Comparison of ENCODE assay signal across 13 cellular contexts in the genomic region with DNA sequence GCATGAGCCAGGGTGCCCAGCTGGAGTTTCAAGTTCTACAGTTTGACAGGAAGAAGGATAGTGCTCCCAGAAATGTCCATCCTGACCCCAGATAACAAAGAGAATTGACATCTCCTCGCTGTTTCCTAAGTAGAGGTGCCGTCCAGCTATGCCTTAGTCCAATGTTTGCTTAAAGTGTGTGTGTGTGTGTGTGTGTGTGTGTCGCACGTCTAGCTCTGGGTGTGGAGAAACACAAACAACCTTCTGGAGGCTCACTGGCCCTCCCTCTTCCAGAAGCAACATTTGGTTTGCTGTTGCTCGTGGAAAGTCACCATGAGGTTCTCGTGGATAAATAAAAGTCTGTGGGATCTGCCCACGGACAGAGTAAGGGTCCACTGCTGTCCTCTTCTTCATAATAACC. TPM values are rescaled to one million over a fixed set of nuclear protein-coding genes. Genes with fewer than 3 reads are reported as not detected.
DNase-seq lines count a peak whose midpoint lies in the region; ATAC-seq and TF ChIP-seq lines count a peak whose summit lies in the region.
"Had no signal": no experiment of that assay in that cellular context is flagged by ENCODE, and none has a peak within 500 bp of the region (broad histone marks: within the 10 kb centered on the region; RNA-seq: fewer than 3 reads in every experiment).

No MANE protein-coding gene starts in this region.

- no peak for TF ChIP-seq POLR2A in suprapubic skin (IDR thresholded peaks at IDR 0.05)

- H3K36me3 ChIP-seq in duodenal mucosa (ENCODE audit: control insufficient read depth in 1 of 2, insufficient read depth in 2 of 2, low read length in 2 of 2) (no peaks in the 10 kb centered on the region), lung (ENCODE audit: control insufficient read depth in 2 of 2, insufficient read depth in 2 of 2, low read length in 2 of 2) (no peaks in the 10 kb centered on the region), suprapubic skin (peaks cover 3% of the 10 kb centered on the region)

- H3K4me1 ChIP-seq in duodenal mucosa (ENCODE audit: control insufficient read depth in 1 of 2, insufficient read depth in 2 of 2, low read length in 2 of 2) (peaks cover 12 to 13% of the 10 kb centered on the region in 2 donors), lung (ENCODE audit: control insufficient read depth in 2 of 2, insufficient read depth in 2 of 2, low read length in 2 of 2) (peaks cover 30 to 39% of the 10 kb centered on the region in 2 donors), suprapubic skin (peaks cover 37% of the 10 kb centered on the region)

- DNase-seq in NCI-H2196 treated with DMSO at 0.1 percent for 48 hours (lab: John Stamatoyannopoulos, UW; ENCODE audit: unreplicated experiment), result peak; percentile 36
- DNase-seq in lung (ENCODE audit: low spot score), result no peak
- no peak for DNase-seq in suprapubic skin (ENCODE audit: low spot score in 2 of 2)
- DNase-seq in nucleus accumbens (lab: John Stamatoyannopoulos, UW), result no peak
- no peak for DNase-seq in NCI-H2107 (lab: John Stamatoyannopoulos, UW)
- DNase-seq: MM.1S; naive thymus-derived CD4-positive, alpha-beta T cell; NCI-H345 had no signal

- H3K9me3 ChIP-seq in duodenal mucosa (ENCODE audit: control insufficient read depth in 1 of 2, low read length in 2 of 2), result peaks cover 3 to 4% of the 10 kb centered on the region in 2 donors
- no peaks in the 10 kb centered on the region for H3K9me3 ChIP-seq in lung (ENCODE audit: control insufficient read depth in 2 of 2, insufficient read depth in 1 of 2, low read length in 1 of 2)
- H3K9me3 ChIP-seq in suprapubic skin, result no peaks in the 10 kb centered on the region

- no peaks in the 10 kb centered on the region for H3K27me3 ChIP-seq in duodenal mucosa (ENCODE audit: control insufficient read depth in 1 of 2, insufficient read depth in 2 of 2, low read length in 2 of 2)
- H3K27me3 ChIP-seq in lung (ENCODE audit: control insufficient read depth, insufficient read depth), result no peaks in the 10 kb centered on the region
- H3K27me3 ChIP-seq in suprapubic skin, result no peaks in the 10 kb centered on the region

- no peak for ATAC-seq in lung (ENCODE audit: insufficient read depth, low FRiP score)
- no peak for ATAC-seq in HG03520 (IDR thresholded peaks at IDR 0.05; ENCODE audit: unreplicated experiment)
- no peak for ATAC-seq in HG03139 (IDR thresholded peaks at IDR 0.05; ENCODE audit: unreplicated experiment)
- ATAC-seq: activated T-helper 17 cell treated with anti-CD3 and anti-CD28 coated beads, Interleukin-2, amount 50 U/mL, for 72 hours; naive thymus-derived CD4-positive, alpha-beta T cell had no signal

- H3K27ac ChIP-seq in duodenal mucosa (ENCODE audit: low read depth, low read length) (peak overlapping the region; percentile 63), lung (ENCODE audit: low read depth in 1 of 2, low read length in 1 of 2) (peak overlapping the region; percentile 86 to 94), suprapubic skin (peak overlapping the region; percentile 86)
- H3K27ac ChIP-seq: epithelial cell of prostate had no signal

- no peak overlapping the region for H3K9ac ChIP-seq in duodenal mucosa (ENCODE audit: low read depth in 1 of 2, low read length in 2 of 2)

- TF ChIP-seq CTCF in lung (IDR thresholded peaks at IDR 0.05; ENCODE audit: control extremely low read depth, extremely low read depth) (no peak), suprapubic skin (IDR thresholded peaks at IDR 0.05) (no peak)

- H3K4me3 ChIP-seq in duodenal mucosa (ENCODE audit: low read depth in 1 of 2, low read length in 2 of 2) (peak overlapping the region in 1 of 2 donors; percentile 42), lung (no peak overlapping the region), suprapubic skin (peak overlapping the region; percentile 21)

- no peak for TF ChIP-seq EP300 in suprapubic skin (IDR thresholded peaks at IDR 0.05)

- WGBS in lung, 2 donors, result 41 to 67% methylated on average over 7 of the region's 7 CpGs
- WGBS in suprapubic skin, result 72% methylated on average over 5 of the region's 7 CpGs

RNA-seq across cellular contexts. Expression of gene EMP2, which starts 22.1 kb away (rescaled TPM):
- total RNA-seq in lung (100 to 1,000 TPM; 124 to 286 TPM), suprapubic skin (100 to 1,000 TPM in 3 of 4 donors, 10 to 100 TPM in 1; 91.6 to 187 (median 139) TPM)
- polyA plus RNA-seq in lung, result 100 to 1,000 TPM in 1 of 2 donors, 10 to 100 TPM in 1; 74.3 to 110 TPM
- total RNA-seq: naive thymus-derived CD4-positive, alpha-beta T cell had no signal
- polyA plus RNA-seq: naive thymus-derived CD4-positive, alpha-beta T cell had no signal
